Comparison of ENCODE assay signal across 30 cellular contexts in genomic region chr10:69533658-69534057, GRCh38. TPM values are rescaled to one million over a fixed set of nuclear protein-coding genes. Genes with fewer than 3 reads are reported as not detected.
"Had no signal": no experiment of that assay in that cellular context is flagged by ENCODE, and none has a peak within 500 bp of the region (broad histone marks: within the 10 kb centered on the region; RNA-seq: fewer than 3 reads in every experiment).

No MANE protein-coding gene starts in this region.

- ATAC-seq: stimulated activated effector memory CD8-positive, alpha-beta T cell treated with anti-CD3 and anti-CD28 coated beads, Interleukin-12 subunit alpha, Interleukin-12 subunit beta, amount 100 ng/mL, for 72 hours; stimulated activated memory B cell treated with anti-CD40 and anti-IgM and Interleukin-4, amounts not matched to agents 10 μg/mL and 1 μg/mL and 100 μg/mL, for 72 hours; stimulated activated naive B cell treated with anti-CD40 and anti-IgM and Interleukin-4, amounts not matched to agents 10 μg/mL and 1 μg/mL and 100 μg/mL, for 72 hours; stimulated activated naive CD8-positive, alpha-beta T cell treated with anti-CD3 and anti-CD28 coated beads, Interleukin-15, amount 100 ng/mL, for 72 hours; stimulated activated naive CD8-positive, alpha-beta T cell treated with anti-CD3 and anti-CD28 coated beads, Interleukin-15, Interleukin-2, amounts not matched to agents 100 U/mL and 50 U/mL, for 24 hours; upper lobe of right lung had no signal

- H3K4me3 ChIP-seq: stomach, suprapubic skin, testis, thoracic aorta, thyroid gland, tibial artery, tibial nerve, transverse colon, upper lobe of left lung, upper lobe of right lung, uterus, vagina had no signal

- H3K27ac ChIP-seq: stomach, suprapubic skin, testis, thoracic aorta, thyroid gland, tibial artery, tibial nerve, transverse colon, upper lobe of left lung, upper lobe of right lung, uterus, vagina had no signal

- DNase-seq: stimulated activated CD4-positive, alpha-beta T cell treated with anti-CD3 and anti-CD28 coated beads, Interleukin-2, amount 100 ng/mL, for 48 hours; stimulated activated CD4-positive, alpha-beta T cell treated with anti-CD3 and anti-CD28 coated beads, Interleukin-4, amount 100 ng/mL, for 1 hour; stimulated activated CD4-positive, alpha-beta T cell treated with anti-CD3 and anti-CD28 coated beads, Interleukin-4, amount 100 ng/mL, for 24 hours; stimulated activated CD4-positive, alpha-beta T cell treated with anti-CD3 and anti-CD28 coated beads, Interleukin-4, amount 100 ng/mL, for 4 hours; stimulated activated CD8-positive, alpha-beta memory T cell treated with anti-CD3 and anti-CD28 coated beads, Interleukin-4, amount 100 ng/mL, for 48 hours; stimulated activated naive B cell treated with anti-CD40 and anti-IgM and Interleukin-4, amounts not matched to agents 10 μg/mL and 1 μg/mL and 100 μg/mL, for 72 hours; stimulated activated naive CD4-positive, alpha-beta T cell; stimulated activated naive CD4-positive, alpha-beta T cell treated with Interleukin-2 at 50 U/mL for 16 hours; stimulated activated naive CD8-positive, alpha-beta T cell treated with anti-CD3 and anti-CD28 coated beads, Interleukin-15, amount 100 ng/mL, for 72 hours; stimulated activated naive CD8-positive, alpha-beta T cell treated with anti-CD3 and anti-CD28 coated beads, Interleukin-15, Interleukin-2, amounts not matched to agents 100 U/mL and 50 U/mL, for 24 hours; stomach; substantia nigra; testis; thyroid gland; tibial artery; transverse colon; trophoblast cell; upper lobe of left lung; upper lobe of right lung; uterus had no signal

- H3K9me3 ChIP-seq: suprapubic skin, testis, thoracic aorta, thyroid gland, transverse colon, upper lobe of left lung, upper lobe of right lung, uterus, vagina had no signal

- H3K36me3 ChIP-seq: stomach, suprapubic skin, thoracic aorta, thyroid gland, tibial artery, transverse colon, upper lobe of left lung, upper lobe of right lung, uterus, vagina had no signal

- H3K4me1 ChIP-seq: stomach, suprapubic skin, testis, thyroid gland, tibial artery, tibial nerve, transverse colon, upper lobe of left lung, upper lobe of right lung, uterus, vagina had no signal

- H3K27me3 ChIP-seq: stomach, suprapubic skin, testis, thyroid gland, tibial artery, tibial nerve, transverse colon, upper lobe of left lung, upper lobe of right lung, uterus, vagina had no signal

RNA-seq across cellular contexts. Expression of gene NEUROG3, which starts 39.6 kb away (rescaled TPM):
- total RNA-seq: stomach, subcutaneous adipose tissue, suprapubic skin, temporal lobe, testis, tibial nerve, upper lobe of left lung, upper lobe of right lung, ureter, urinary bladder, uterus, vagina had no signal
- polyA plus RNA-seq: stomach, urinary bladder had no signal
